1 cellular context compared by ENCODE assay signal in genomic region chr19:12610540-12611360, GRCh38.
TF ChIP-seq lines count a peak whose summit lies in the region.

TSS of gene ZNF490 (minus strand) at chr19:12610813. CDS start at chr19:12610680, 133 bp downstream.
TSS of gene ZNF791 (plus strand) at chr19:12610920. CDS start at chr19:12611080, 160 bp downstream.

TF ChIP-seq in K562, 482 proteins besides CTCF, POLR2A, EP300 and RAD21 (continued from another document and continues in another):
- no peak for TF ChIP-seq ZNF407 (IDR thresholded peaks at IDR 0.05; ENCODE audit: low read depth)
- no peak for TF ChIP-seq NCOA4 (IDR thresholded peaks at IDR 0.05; ENCODE audit: partially characterized antibody)
- 0 out of 2 replicates have a peak, but pooled peaks have one; percentile 22 for TF ChIP-seq SAFB (IDR thresholded peaks at IDR 0.05; ENCODE audit: borderline replicate concordance, low read depth, low read length)
- TF ChIP-seq ZNF57 (CRISPR knock-in tag; IDR thresholded peaks at IDR 0.05): no peak
- TF ChIP-seq MYC (IDR thresholded peaks at IDR 0.05; ENCODE audit: low read depth, low read length): peak; percentile 31; the same call in 1 of the 2 replicates
- TF ChIP-seq MYC (CRISPR knock-in tag; IDR thresholded peaks at IDR 0.05; ENCODE audit: borderline replicate concordance, low read depth): no peak
- TF ChIP-seq RBM22 (IDR thresholded peaks at IDR 0.05; ENCODE audit: low read depth, low read length, poor library complexity, severe bottlenecking): no peak
- no peak for TF ChIP-seq ZNF143 (CRISPR knock-in tag; IDR thresholded peaks at IDR 0.05)
- TF ChIP-seq HBP1 (CRISPR knock-in tag; IDR thresholded peaks at IDR 0.05): no peak
- TF ChIP-seq BACH1 (tag; IDR thresholded peaks at IDR 0.05): no peak
- TF ChIP-seq ZKSCAN1 (IDR thresholded peaks at IDR 0.05; ENCODE audit: low read depth, low read length): peak; percentile 62; the same call in 1 of the 2 replicates
- TF ChIP-seq CBFB (CRISPR knock-in tag; IDR thresholded peaks at IDR 0.05): no peak
- TF ChIP-seq SREBF2 (CRISPR knock-in tag; IDR thresholded peaks at IDR 0.05): no peak
- TF ChIP-seq SAP30 (IDR thresholded peaks at IDR 0.05; ENCODE audit: borderline replicate concordance, insufficient read depth, low read depth, low read length, poor library complexity, severe bottlenecking): peak; percentile 78
- no peak for TF ChIP-seq BCOR (IDR thresholded peaks at IDR 0.05)
- TF ChIP-seq ZNF695 (CRISPR knock-in tag; IDR thresholded peaks at IDR 0.05): no peak
- TF ChIP-seq POLR2B (IDR thresholded peaks at IDR 0.05; ENCODE audit: low read depth, partially characterized antibody): peak; percentile 88
- TF ChIP-seq KDM4B (IDR thresholded peaks at IDR 0.05; ENCODE audit: borderline replicate concordance in 2 of 2, low read depth in 1 of 2): peak in 1 of 2 experiments; percentile 76; a peak in 2 of 4 replicates
- no peak for TF ChIP-seq MAFF (IDR thresholded peaks at IDR 0.05; ENCODE audit: low read length)
- peak; percentile 75 for TF ChIP-seq NFYB (IDR thresholded peaks at IDR 0.05; ENCODE audit: extremely low read depth, insufficient read length)
- no peak for TF ChIP-seq SMARCA4 (IDR thresholded peaks at IDR 0.05)
- no peak for TF ChIP-seq TGIF2 (CRISPR knock-in tag; IDR thresholded peaks at IDR 0.05)
- no peak for TF ChIP-seq ZNF263 (CRISPR knock-in tag; IDR thresholded peaks at IDR 0.05; ENCODE audit: borderline replicate concordance)
- TF ChIP-seq JUN (IDR thresholded peaks at IDR 0.05; ENCODE audit: borderline replicate concordance, low read depth, low read length): peak; percentile 44; the same call in 1 of the 2 replicates
- no peak for TF ChIP-seq JUN (CRISPR knock-in tag; IDR thresholded peaks at IDR 0.05; ENCODE audit: borderline replicate concordance)
- TF ChIP-seq ZNF146 (CRISPR knock-in tag; IDR thresholded peaks at IDR 0.05; ENCODE audit: unreplicated experiment): no peak
- peak; percentile 27 for TF ChIP-seq MAFK (IDR thresholded peaks at IDR 0.05; ENCODE audit: low read length)
- TF ChIP-seq SMARCA5 (IDR thresholded peaks at IDR 0.05): no peak
- TF ChIP-seq ZNF75A (CRISPR knock-in tag; IDR thresholded peaks at IDR 0.05): no peak
- TF ChIP-seq POLR2AphosphoS2 (IDR thresholded peaks at IDR 0.05; ENCODE audit: low read length): no peak
- TF ChIP-seq CCAR2 (IDR thresholded peaks at IDR 0.05; ENCODE audit: low read depth, low read length): no peak
- TF ChIP-seq ATF3 (IDR thresholded peaks at IDR 0.05): no peak; the same call in 1 of the 2 replicates
- no peak for TF ChIP-seq ATF3 (CRISPR knock-in tag; conservative IDR thresholded peaks at IDR 0.05)
- no peak for TF ChIP-seq ZNF561 (CRISPR knock-in tag; conservative IDR thresholded peaks at IDR 0.05)
- no peak for TF ChIP-seq ZNF175 (CRISPR knock-in tag; IDR thresholded peaks at IDR 0.05; ENCODE audit: low read depth)
- TF ChIP-seq THAP12 (CRISPR knock-in tag; IDR thresholded peaks at IDR 0.05): peak; percentile 27; the same call in 1 of the 2 replicates
- TF ChIP-seq NCOA6 (IDR thresholded peaks at IDR 0.05): peak; percentile 89
- TF ChIP-seq ZNF217 (CRISPR knock-in tag; IDR thresholded peaks at IDR 0.05): no peak
- no peak for TF ChIP-seq HINFP (tag; conservative IDR thresholded peaks at IDR 0.05; ENCODE audit: low read depth)
- peak; percentile 88 for TF ChIP-seq TAF9B (IDR thresholded peaks at IDR 0.05; ENCODE audit: partially characterized antibody)
- TF ChIP-seq SNIP1 (IDR thresholded peaks at IDR 0.05; ENCODE audit: low read depth): no peak
- TF ChIP-seq RUNX1 (IDR thresholded peaks at IDR 0.05; ENCODE audit: low read depth): no peak
- peak; percentile 98 for TF ChIP-seq NCOA1 (IDR thresholded peaks at IDR 0.05; ENCODE audit: low read depth)
- no peak for TF ChIP-seq HNRNPK (IDR thresholded peaks at IDR 0.05; ENCODE audit: low read depth, low read length, poor library complexity, severe bottlenecking)
- peak; percentile 96 for TF ChIP-seq ZC3H11A (IDR thresholded peaks at IDR 0.05; ENCODE audit: low read depth, low read length)
- TF ChIP-seq FOXA3 (CRISPR knock-in tag; conservative IDR thresholded peaks at IDR 0.05 in 1 of 2, IDR thresholded peaks at IDR 0.05 in 1 of 2): no peak
- no peak for TF ChIP-seq BRF2 (IDR thresholded peaks at IDR 0.05; ENCODE audit: borderline replicate concordance, insufficient read depth, insufficient read length)
- TF ChIP-seq PCBP2 (IDR thresholded peaks at IDR 0.05; ENCODE audit: low read depth, low read length, poor library complexity, severe bottlenecking): no peak
- no peak for TF ChIP-seq XRCC4 (IDR thresholded peaks at IDR 0.05; ENCODE audit: extremely low read depth, insufficient read depth, insufficient read length)
- 0 out of 2 replicates have a peak, but pooled peaks have one; percentile 45 for TF ChIP-seq CREB3L1 (IDR thresholded peaks at IDR 0.05; ENCODE audit: borderline replicate concordance, low read depth)
- TF ChIP-seq ZNF280B (CRISPR knock-in tag; IDR thresholded peaks at IDR 0.05): no peak
